Comparison of ENCODE assay signal across 18 cellular contexts in the genomic region with DNA sequence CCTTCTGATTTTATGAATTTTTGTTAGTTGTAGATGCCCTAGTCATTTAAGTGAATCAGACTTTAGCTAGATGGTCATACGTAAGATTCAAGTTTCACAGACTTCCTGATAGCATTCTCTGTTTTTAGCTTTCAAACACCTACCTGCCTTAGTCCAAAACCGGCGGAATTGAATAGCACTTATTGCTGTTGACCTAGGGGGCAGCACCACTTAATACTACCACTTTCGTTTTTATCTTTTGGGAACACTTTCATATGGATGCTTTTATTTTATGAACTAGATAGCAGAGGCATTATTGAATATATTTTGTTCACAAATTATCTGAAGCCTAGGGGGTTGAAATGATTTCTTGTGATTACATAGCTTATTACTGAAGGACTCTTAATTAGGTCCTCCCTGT. TPM values are rescaled to one million over a fixed set of nuclear protein-coding genes. Genes with fewer than 3 reads are reported as not detected.
A peak's percentile ranks its signal among the peaks of the same experiment; 100 is the strongest.
DNase-seq lines count a peak whose midpoint lies in the region; ATAC-seq and TF ChIP-seq lines count a peak whose summit lies in the region.
"Had no signal": no experiment of that assay in that cellular context is flagged by ENCODE, and none has a peak within 500 bp of the region (broad histone marks: within the 10 kb centered on the region; RNA-seq: fewer than 3 reads in every experiment).

No MANE protein-coding gene starts in this region.

- no peak overlapping the region for H3K9ac ChIP-seq in IMR-90 (ENCODE audit: low read depth, low read length)

- H3K27me3 Mint-ChIP-seq in Calu3 (ENCODE audit: unreplicated experiment), result no peaks in the 10 kb centered on the region
- no peaks in the 10 kb centered on the region for H3K27me3 Mint-ChIP-seq in activated CD4-positive, alpha-beta memory T cell treated with anti-CD3 and anti-CD28 coated beads for 36 hours
- H3K27me3 Mint-ChIP-seq: activated naive CD4-positive, alpha-beta T cell treated with anti-CD3 and anti-CD28 coated beads, Interleukin-2, amount 10 ng/mL, durations not matched to agents 7 days and 5 days; naive B cell had no signal

- H2BK5ac ChIP-seq in IMR-90 (ENCODE audit: low read depth, low read length, poor library complexity, severe bottlenecking), result no peak overlapping the region

- no peaks in the 10 kb centered on the region for H3K9me3 Mint-ChIP-seq in Calu3 (ENCODE audit: low read depth, unreplicated experiment)
- H3K9me3 Mint-ChIP-seq in activated CD4-positive, alpha-beta memory T cell treated with anti-CD3 and anti-CD28 coated beads for 36 hours, result no peaks in the 10 kb centered on the region
- H3K9me3 Mint-ChIP-seq: activated naive CD4-positive, alpha-beta T cell treated with anti-CD3 and anti-CD28 coated beads, Interleukin-2, amount 10 ng/mL, durations not matched to agents 7 days and 5 days; CD14-positive monocyte; naive B cell had no signal

- no peak overlapping the region for H4K8ac ChIP-seq in IMR-90 (ENCODE audit: low read depth in 2 of 2, low read length in 2 of 2)

- H3K4me1 ChIP-seq in IMR-90 (ENCODE audit: control insufficient read depth, insufficient read depth, low read length), result peaks cover 4% of the 10 kb centered on the region
- no peaks in the 10 kb centered on the region for H3K4me1 ChIP-seq in right lobe of liver
- no peaks in the 10 kb centered on the region for H3K4me1 ChIP-seq in HAP-1

- no peak overlapping the region for H3K4me2 ChIP-seq in IMR-90 (ENCODE audit: low read depth, low read length)

- no peak overlapping the region for H3K23ac ChIP-seq in IMR-90 (ENCODE audit: low read depth, low read length)

- H2AK5ac ChIP-seq in IMR-90 (ENCODE audit: low read depth, low read length), result no peak overlapping the region

- no CpG with 5 or more reads among the region's 4 CpGs for WGBS in IMR-90 (ENCODE audit: extremely low coverage in 2 of 2, insufficient read length in 1 of 2), 2 experiments
- 71% methylated on average over 4 of the region's 4 CpGs for WGBS in right lobe of liver (ENCODE audit: insufficient coverage, low coverage, low lambda C conversion rate, missing lambda C conversion rate)

- no peak overlapping the region for H3K4ac ChIP-seq in IMR-90 (ENCODE audit: low read depth, low read length)

- no peak overlapping the region for H3K14ac ChIP-seq in IMR-90 (replicated peaks; ENCODE audit: low read depth, low read length)

- H4K91ac ChIP-seq in IMR-90 (ENCODE audit: insufficient read depth, low read depth, low read length), result no peak overlapping the region

- H3K4me1 Mint-ChIP-seq in Calu3 (ENCODE audit: low read depth, unreplicated experiment), result no peaks in the 10 kb centered on the region
- H3K4me1 Mint-ChIP-seq in activated CD4-positive, alpha-beta memory T cell treated with anti-CD3 and anti-CD28 coated beads for 36 hours (ENCODE audit: low read depth), result peaks cover 4% of the 10 kb centered on the region
- H3K4me1 Mint-ChIP-seq: CD14-positive monocyte had no signal

- no peak for TF ChIP-seq RAD21 in IMR-90 (IDR thresholded peaks at IDR 0.05; ENCODE audit: low read length)

- H3K4me3 Mint-ChIP-seq in Calu3 (ENCODE audit: low read depth, unreplicated experiment), result no peak overlapping the region
- H3K4me3 Mint-ChIP-seq in activated CD4-positive, alpha-beta memory T cell treated with anti-CD3 and anti-CD28 coated beads for 36 hours, result no peak overlapping the region
- H3K4me3 Mint-ChIP-seq: activated naive CD4-positive, alpha-beta T cell treated with anti-CD3 and anti-CD28 coated beads, Interleukin-2, amount 10 ng/mL, durations not matched to agents 7 days and 5 days; CD14-positive monocyte; naive B cell had no signal

- no peak for TF ChIP-seq POLR2A in IMR-90 (IDR thresholded peaks at IDR 0.05; ENCODE audit: low read depth, low read length)
- TF ChIP-seq POLR2A in right lobe of liver (IDR thresholded peaks at IDR 0.05), result no peak

- no peak overlapping the region for H3K27ac Mint-ChIP-seq in Calu3 (ENCODE audit: unreplicated experiment)
- H3K27ac Mint-ChIP-seq in activated CD4-positive, alpha-beta memory T cell treated with anti-CD3 and anti-CD28 coated beads for 36 hours, result no peak overlapping the region
- H3K27ac Mint-ChIP-seq: activated naive CD4-positive, alpha-beta T cell treated with anti-CD3 and anti-CD28 coated beads, Interleukin-2, amount 10 ng/mL, durations not matched to agents 7 days and 5 days; naive B cell had no signal

- H2BK120ac ChIP-seq in IMR-90 (ENCODE audit: low read depth, low read length), result no peak overlapping the region

- H2BK15ac ChIP-seq in IMR-90 (ENCODE audit: low read depth, low read length), result no peak overlapping the region

- peaks cover 8% of the 10 kb centered on the region for H3K9me1 ChIP-seq in IMR-90 (ENCODE audit: insufficient read depth, low read length)

- TF ChIP-seq CTCF in Calu3 (IDR thresholded peaks at IDR 0.05; ENCODE audit: unreplicated experiment), result peak; percentile 47
- 0 out of 2 replicates have a peak, but pooled peaks have one; percentile 8 for TF ChIP-seq CTCF in IMR-90 (conservative IDR thresholded peaks at IDR 0.05; ENCODE audit: low read depth, low read length)
- peak; percentile 39 for TF ChIP-seq CTCF in brain microvascular endothelial cell (IDR thresholded peaks at IDR 0.05; ENCODE audit: low read depth, low read length, missing control alignments)
- TF ChIP-seq CTCF in right lobe of liver (IDR thresholded peaks at IDR 0.05), result peak in 3 of 4 donors; percentile 21 to 30 (median 26)

- BruUV-seq in Calu3 (replicated peaks; lab: Mats Ljungman, UMichigan), result TSS peak; percentile 4
- BruUV-seq in IMR-90 (replicated peaks; lab: Mats Ljungman, UMichigan), result no TSS peak

- no peak overlapping the region for H3K56ac ChIP-seq in IMR-90 (ENCODE audit: extremely low read depth, insufficient read depth, low read length)

- ATAC-seq in IMR-90 (ENCODE audit: low read depth) (no peak), right lobe of liver (no peak), HG02884 (IDR thresholded peaks at IDR 0.05; ENCODE audit: unreplicated experiment) (no peak)
- ATAC-seq: left colon had no signal

- no peak overlapping the region for H3K18ac ChIP-seq in IMR-90 (ENCODE audit: low read depth, low read length)

- no peak overlapping the region for H2AFZ ChIP-seq in IMR-90 (replicated peaks; ENCODE audit: low read length, poor library complexity)

- peaks cover 19 to 35% of the 10 kb centered on the region in 2 experiments for H3K79me1 ChIP-seq in IMR-90 (ENCODE audit: low read depth in 1 of 2, low read length in 2 of 2)

- H4K5ac ChIP-seq in IMR-90 (ENCODE audit: low read depth, low read length), result no peak overlapping the region

- peaks cover 70% of the 10 kb centered on the region for H3K36me3 Mint-ChIP-seq in Calu3 (ENCODE audit: insufficient read depth, unreplicated experiment)
- peaks cover 33% of the 10 kb centered on the region for H3K36me3 Mint-ChIP-seq in activated CD4-positive, alpha-beta memory T cell treated with anti-CD3 and anti-CD28 coated beads for 36 hours

- H3K36me3 ChIP-seq in IMR-90 (ENCODE audit: control insufficient read depth, insufficient read depth, low read length) (peaks cover 26% of the 10 kb centered on the region), brain microvascular endothelial cell (replicated peaks) (peaks cover 21% of the 10 kb centered on the region), right lobe of liver (peaks cover 0 to 40% (median 18%) of the 10 kb centered on the region in 4 donors), HAP-1 (replicated peaks) (peaks cover 44% of the 10 kb centered on the region)

- no peak overlapping the region for H2AK9ac ChIP-seq in IMR-90 (replicated peaks; ENCODE audit: low read depth, low read length, poor library complexity)

- no peaks in the 10 kb centered on the region for H3K9me3 ChIP-seq in IMR-90 (ENCODE audit: control insufficient read depth, insufficient read depth, low read length)
- H3K9me3 ChIP-seq in right lobe of liver, result no peaks in the 10 kb centered on the region
- H3K9me3 ChIP-seq in HAP-1, result no peaks in the 10 kb centered on the region

- intact Hi-C loops in Calu3 (cut with micrococcal nuclease; ENCODE audit: unreplicated experiment), result no loop called here
- intact Hi-C loops in IMR-90 (cut with micrococcal nuclease), result no loop called here
- intact Hi-C loops in right lobe of liver (cut with DNase I), result no loop called here
- intact Hi-C loops in activated CD4-positive, alpha-beta memory T cell treated with anti-CD3 and anti-CD28 coated beads for 36 hours (cut with micrococcal nuclease), result no loop called here

- POLR2A ChIA-PET in IMR-90 (lab: Charles Lee; ENCODE audit: unreplicated experiment), result no interaction called here
- POLR2A ChIA-PET in activated CD4-positive, alpha-beta memory T cell treated with anti-CD3 and anti-CD28 coated beads for 36 hours (lab: Charles Lee), result no interaction called here

- no peak for DNase-seq in Calu3
- no peak for DNase-seq in IMR-90
- DNase-seq in brain microvascular endothelial cell, result no peak
- DNase-seq in right lobe of liver, result no peak
- DNase-seq in HAP-1 (ENCODE audit: low spot score in 2 of 2), result no peak
- DNase-seq in DMS53 (lab: John Stamatoyannopoulos, UW), result no peak
- no peak for DNase-seq in activated CD4-positive, alpha-beta memory T cell treated with anti-CD3 and anti-CD28 coated beads for 36 hours
- DNase-seq: activated naive CD4-positive, alpha-beta T cell treated with anti-CD3 and anti-CD28 coated beads, Interleukin-2, amount 10 ng/mL, durations not matched to agents 7 days and 5 days; caudate nucleus; left colon; naive B cell; NCI-H2107; retina; stimulated activated CD4-positive, alpha-beta T cell treated with anti-CD3 and anti-CD28 coated beads, Interleukin-4, amount 100 ng/mL, for 1 hour had no signal

- dilution Hi-C loops in IMR-90 (cut with HindIII; ENCODE audit: low sequenced_read_pairs, unreplicated experiment), result no loop called here

- H2BK20ac ChIP-seq in IMR-90 (ENCODE audit: low read depth, low read length), result no peak overlapping the region

- in situ Hi-C loops in IMR-90 (cut with MboI; ENCODE audit: low sequenced_read_pairs) (no loop called here), brain microvascular endothelial cell (cut with HindIII; ENCODE audit: low pct_ligation_motif_present, low sequenced_read_pairs) (no loop called here), HAP-1 (cut with MboI; ENCODE audit: low sequenced_read_pairs) (no loop called here)

- H3K4me3 ChIP-seq in IMR-90 (ENCODE audit: insufficient read depth, low read depth, low read length), result no peak overlapping the region
- no peak overlapping the region for H3K4me3 ChIP-seq in brain microvascular endothelial cell (ENCODE audit: low read depth, low read length)
- H3K4me3 ChIP-seq in right lobe of liver, result no peak overlapping the region
- no peak overlapping the region for H3K4me3 ChIP-seq in HAP-1
- H3K4me3 ChIP-seq: SK-N-MC had no signal

- CTCF ChIA-PET in Calu3 (lab: Charles Lee) (interaction anchor here (0.5 to 1.6 kb wide), 12 partner anchors 8 to 1550 kb away, joined by 3 to 5 read pairs (median 4); partner anchors contain the start of genes ACACA and TADA2A), IMR-90 (lab: Yijun Ruan, JAX) (interaction anchor here (1.4 to 1.5 kb wide), 2 partner anchors 9 to 11 kb away, joined by 3 to 5 read pairs; no protein-coding TSS in a partner anchor)
- CTCF ChIA-PET in activated CD4-positive, alpha-beta memory T cell treated with anti-CD3 and anti-CD28 coated beads for 36 hours (lab: Charles Lee), result interaction anchor here (0.9 to 2.3 kb wide), 6 partner anchors 12 to 65 kb away, joined by 3 to 12 read pairs (median 4); no protein-coding TSS in a partner anchor

- H3K27ac ChIP-seq in IMR-90 (ENCODE audit: insufficient read depth, low read length) (no peak overlapping the region), brain microvascular endothelial cell (no peak overlapping the region), right lobe of liver (no peak overlapping the region)
- H3K27ac ChIP-seq: HL-60, SK-N-MC had no signal

- H3K27me3 ChIP-seq in IMR-90 (ENCODE audit: control insufficient read depth, insufficient read depth, low read length), result no peaks in the 10 kb centered on the region
- no peaks in the 10 kb centered on the region for H3K27me3 ChIP-seq in brain microvascular endothelial cell (replicated peaks)
- no peaks in the 10 kb centered on the region for H3K27me3 ChIP-seq in right lobe of liver
- no peaks in the 10 kb centered on the region for H3K27me3 ChIP-seq in HAP-1 (ENCODE audit: low read depth)

- no peaks in the 10 kb centered on the region for H4K20me1 ChIP-seq in IMR-90 (ENCODE audit: insufficient read depth, low read length)

RNA-seq across cellular contexts. Expression of gene TADA2A, which starts 31.5 kb away (rescaled TPM):
- total RNA-seq in Calu3 (2022) (97.6 and 102 TPM in 2 replicates), IMR-90 (2012; rRNA removed) (17.2 and 19.7 TPM in 2 replicates), right lobe of liver (1 to 10 TPM; 5.2 to 9.6 (median 7.4) TPM)
- 9.0 and 13.1 TPM in 2 replicates for polyA plus RNA-seq in IMR-90 (2012; rRNA removed)
- 3.4 and 3.5 TPM in 2 replicates for polyA plus RNA-seq in IMR-90 (2012; cell fraction: cytosol; rRNA removed)
- polyA plus RNA-seq in IMR-90 (2012; cell fraction: nucleus; rRNA removed; ENCODE audit: low replicate concordance), result 7.1 and 33.3 TPM in 2 replicates
- 10 to 100 TPM; 35.8 to 36.5 TPM for total RNA-seq in activated CD4-positive, alpha-beta memory T cell treated with anti-CD3 and anti-CD28 coated beads for 36 hours

RNA-seq across cellular contexts. Expression of gene ACACA, which starts 31.5 kb away (rescaled TPM):
- total RNA-seq in Calu3 (2022) (335 and 392 TPM in 2 replicates), IMR-90 (2012; rRNA removed) (35.3 and 39.1 TPM in 2 replicates), right lobe of liver (10 to 100 TPM; 14.6 to 56.4 (median 27.1) TPM)
- polyA plus RNA-seq in IMR-90 (2012; rRNA removed), result 19.7 and 21.3 TPM in 2 replicates
- polyA plus RNA-seq in IMR-90 (2012; cell fraction: cytosol; rRNA removed), result 8.0 and 10.6 TPM in 2 replicates
- polyA plus RNA-seq in IMR-90 (2012; cell fraction: nucleus; rRNA removed; ENCODE audit: low replicate concordance), result 16.2 and 40.7 TPM in 2 replicates
- total RNA-seq in activated CD4-positive, alpha-beta memory T cell treated with anti-CD3 and anti-CD28 coated beads for 36 hours, result 10 to 100 TPM; 58.2 to 64.4 TPM

RNA-seq across cellular contexts. Expression of gene DUSP14, which starts 51.5 kb away (rescaled TPM):
- total RNA-seq in Calu3 (2022), result 75.2 and 77.6 TPM in 2 replicates
- 97.5 and 102 TPM in 2 replicates for total RNA-seq in IMR-90 (2012; rRNA removed)
- 126 and 127 TPM in 2 replicates for polyA plus RNA-seq in IMR-90 (2012; rRNA removed)
- polyA plus RNA-seq in IMR-90 (2012; cell fraction: cytosol; rRNA removed), result 93.8 and 139 TPM in 2 replicates
- 88.2 and 107 TPM in 2 replicates for polyA plus RNA-seq in IMR-90 (2012; cell fraction: nucleus; rRNA removed; ENCODE audit: low replicate concordance)
- 10 to 100 TPM; 10.6 to 21.2 (median 13.2) TPM for total RNA-seq in right lobe of liver
- total RNA-seq in activated CD4-positive, alpha-beta memory T cell treated with anti-CD3 and anti-CD28 coated beads for 36 hours, result 10 to 100 TPM; 17.4 to 19.0 TPM
